10 cellular contexts compared by ENCODE assay signal in the genomic region with DNA sequence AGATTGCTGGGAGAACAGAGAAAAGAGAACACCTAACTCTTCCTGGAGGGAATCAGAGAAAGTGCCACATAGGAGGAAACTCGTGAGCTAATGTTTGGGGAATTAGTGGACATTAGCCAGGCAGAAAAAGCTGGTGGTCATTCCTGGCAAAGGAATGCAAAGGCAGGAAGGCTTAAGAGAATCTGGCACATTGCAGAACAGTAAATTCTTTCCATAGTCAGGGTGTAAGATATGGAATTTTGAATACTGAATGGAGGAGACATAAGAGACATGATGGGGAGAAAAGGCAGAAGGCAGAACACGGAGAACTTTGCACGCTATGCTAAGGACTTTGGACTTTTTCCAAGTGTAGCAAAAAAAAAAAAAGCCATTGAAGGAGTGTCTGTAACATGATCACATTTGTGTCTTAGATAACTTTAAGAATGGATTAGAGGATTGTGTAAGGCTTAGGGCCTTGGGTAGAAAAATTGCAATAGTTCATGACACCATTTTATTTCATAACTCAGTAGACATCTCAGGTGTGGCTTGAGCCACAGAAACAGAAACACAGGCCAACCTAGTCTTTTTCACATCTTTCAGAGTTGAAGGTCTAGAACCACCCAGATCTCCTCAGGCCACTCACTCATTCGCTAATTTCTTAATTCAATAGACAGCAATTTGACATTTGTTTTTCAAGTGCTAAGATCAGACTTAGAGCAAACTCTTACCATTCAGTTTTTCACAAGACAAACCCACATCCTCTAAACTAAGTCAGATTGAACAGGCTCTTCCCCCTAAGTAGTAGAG. TPM values are rescaled to one million over a fixed set of nuclear protein-coding genes. Genes with fewer than 3 reads are reported as not detected.
DNase-seq lines count a peak whose midpoint lies in the region; ATAC-seq, FAIRE-seq and TF ChIP-seq lines count a peak whose summit lies in the region.
"Had no signal": no experiment of that assay in that cellular context is flagged by ENCODE, and none has a peak within 500 bp of the region (broad histone marks: within the 10 kb centered on the region; RNA-seq: fewer than 3 reads in every experiment).

No MANE protein-coding gene starts in this region.

- peak overlapping the region; percentile 42 for H3K4me2 ChIP-seq in fibroblast of lung (ENCODE audit: extremely low read depth, insufficient read depth, low read length)
- H3K4me2 ChIP-seq: BLaER1 had no signal

- no peaks in the 10 kb centered on the region for H3K79me2 ChIP-seq in fibroblast of lung (ENCODE audit: control insufficient read depth, insufficient read depth, low read length)

- ATAC-seq in HG03095 (IDR thresholded peaks at IDR 0.05; ENCODE audit: unreplicated experiment): no peak

- WGBS in small intestine, 3 donors: 30 to 50% (median 45%) methylated on average over 4 of the region's 4 CpGs

- H3K36me3 ChIP-seq in fibroblast of lung (ENCODE audit: control insufficient read depth, insufficient read depth, low read length) (no peaks in the 10 kb centered on the region), small intestine (ENCODE audit: control insufficient read depth in 2 of 2, insufficient read depth in 2 of 2, low read length in 2 of 2) (no peaks in the 10 kb centered on the region), ascending aorta (no peaks in the 10 kb centered on the region)
- H3K36me3 ChIP-seq: BLaER1 had no signal

- peaks cover 18% of the 10 kb centered on the region for H3K4me1 ChIP-seq in fibroblast of lung (ENCODE audit: control insufficient read depth, extremely low read depth, insufficient read depth, low read length)
- H3K4me1 ChIP-seq in small intestine (ENCODE audit: control insufficient read depth in 2 of 2, insufficient read depth in 1 of 2, low read depth in 1 of 2, low read length in 1 of 2): peaks cover 0 to 3% of the 10 kb centered on the region in 2 donors
- no peaks in the 10 kb centered on the region for H3K4me1 ChIP-seq in ascending aorta

- H3K4me3 ChIP-seq in fibroblast of lung (replicated peaks in 1 of 4; ENCODE audit: control extremely low read depth in 1 of 4, insufficient read depth in 1 of 4, low read depth in 3 of 4, low read length in 4 of 4) (no peak overlapping the region), small intestine (ENCODE audit: low read depth in 1 of 2, low read length in 2 of 2) (no peak overlapping the region), ascending aorta (no peak overlapping the region)
- H3K4me3 ChIP-seq: BLaER1 had no signal

- no peak for FAIRE-seq in small intestine (lab: Jason Lieb, UNC)

- peak; percentile 32 for DNase-seq in NK-92 treated with Interleukin-12 subunit alpha and Interleukin-12 subunit beta, amount 100 ng/mL, for 24 hours (lab: John Stamatoyannopoulos, UW)
- DNase-seq in NK-92 (lab: John Stamatoyannopoulos, UW; ENCODE audit: unreplicated experiment) (no peak), RPMI7951 (ENCODE audit: low read depth) (peak; percentile 87), fibroblast of lung (ENCODE audit: low read depth in 2 of 2) (peak; percentile 87 to 99), small intestine (peak; percentile 42), ascending aorta (ENCODE audit: low spot score in 2 of 2) (no peak)
- DNase-seq in activated CD8-positive, alpha-beta memory T cell treated with anti-CD3 and anti-CD28 coated beads for 24 hours: no peak
- DNase-seq: NCI-H2029 had no signal

- no peak overlapping the region for H3K9ac ChIP-seq in fibroblast of lung (ENCODE audit: insufficient read depth, low read length)
- H3K9ac ChIP-seq: BLaER1 had no signal

- TF ChIP-seq CTCF in fibroblast of lung (conservative IDR thresholded peaks at IDR 0.05 in 1 of 2, IDR thresholded peaks at IDR 0.05 in 1 of 2; ENCODE audit: low read depth in 1 of 2, low read length in 2 of 2): no peak
- no peak for TF ChIP-seq CTCF in ascending aorta (IDR thresholded peaks at IDR 0.05)

- H2AFZ ChIP-seq in fibroblast of lung (ENCODE audit: low read length): no peak overlapping the region

- H3K27me3 ChIP-seq in fibroblast of lung (ENCODE audit: control insufficient read depth, insufficient read depth, low read length) (no peaks in the 10 kb centered on the region), small intestine (ENCODE audit: control insufficient read depth in 2 of 2, insufficient read depth in 2 of 2, low read length in 2 of 2) (no peaks in the 10 kb centered on the region), ascending aorta (no peaks in the 10 kb centered on the region)
- H3K27me3 ChIP-seq: BLaER1 had no signal

- H4K20me1 ChIP-seq in fibroblast of lung (ENCODE audit: control insufficient read depth, extremely low read depth, insufficient read depth, low read length): no peaks in the 10 kb centered on the region
- H4K20me1 ChIP-seq: BLaER1 had no signal

- peak overlapping the region; percentile 74 for H3K27ac ChIP-seq in fibroblast of lung (ENCODE audit: insufficient read depth, low read length)
- peak overlapping the region; percentile 47 to 68 for H3K27ac ChIP-seq in small intestine (ENCODE audit: low read depth in 1 of 2, low read length in 1 of 2)
- H3K27ac ChIP-seq in ascending aorta: no peak overlapping the region
- H3K27ac ChIP-seq: BLaER1 had no signal

- intact Hi-C loops in ascending aorta (cut with DNase I): no loop called here

- H3K9me3 ChIP-seq in fibroblast of lung (ENCODE audit: control insufficient read depth, insufficient read depth, low read depth, low read length): no peaks in the 10 kb centered on the region
- H3K9me3 ChIP-seq in small intestine (ENCODE audit: control insufficient read depth, low read depth): no peaks in the 10 kb centered on the region
- H3K9me3 ChIP-seq in ascending aorta: no peaks in the 10 kb centered on the region
- H3K9me3 ChIP-seq: BLaER1 had no signal

RNA-seq across cellular contexts. Expression of a gene that starts 31.2 kb away (rescaled TPM):
- 29.1 and 44.6 TPM in 2 replicates for total RNA-seq in RPMI7951 (2014; rRNA removed; shearing (Covaris generic))
- total RNA-seq in fibroblast of lung (153 and 366 TPM in 2 replicates), ascending aorta (160 TPM)
- polyA plus RNA-seq in fibroblast of lung (131 and 526 TPM in 2 replicates), small intestine (10 to 100 TPM in 1 of 3 donors, 1 to 10 TPM in 2; 2.5 to 14.5 (median 3.0) TPM)
- 362 and 1,849 TPM in 2 replicates for polyA plus RNA-seq in fibroblast of lung (2012)
- polyA minus RNA-seq in fibroblast of lung (ENCODE audit: low replicate concordance): 162 and 660 TPM in 2 replicates

Comparison
In these comparisons a context has a peak if more than half of its experiments do, and no peak if none do; other contexts are left out.
1. DNase-seq: peak in NK-92 treated with Interleukin-12 subunit alpha and Interleukin-12 subunit beta, amount 100 ng/mL, for 24 hours (single experiment), RPMI7951 (single experiment), fibroblast of lung (2 of 2) and small intestine (single experiment); none in NK-92 (single experiment), ascending aorta (0 of 2) and activated CD8-positive, alpha-beta memory T cell treated with anti-CD3 and anti-CD28 coated beads for 24 hours (single experiment).
2. H3K27ac ChIP-seq: peak in fibroblast of lung (single experiment) and small intestine (2 of 2); none in ascending aorta (0 of 2).